9 cellular contexts compared by ENCODE assay signal in genomic region chr1:112722601-112723510, GRCh38. TPM values are rescaled to one million over a fixed set of nuclear protein-coding genes. Genes with fewer than 3 reads are reported as not detected.
DNase-seq lines count a peak whose midpoint lies in the region; ATAC-seq and TF ChIP-seq lines count a peak whose summit lies in the region.
"Had no signal": no experiment of that assay in that cellular context is flagged by ENCODE, and none has a peak within 500 bp of the region (broad histone marks: within the 10 kb centered on the region; RNA-seq: fewer than 3 reads in every experiment).

No MANE protein-coding gene starts in this region.

- peaks cover 5% of the 10 kb centered on the region for H3K4me1 Mint-ChIP-seq in activated T-helper 17 cell treated with anti-CD3 and anti-CD28 coated beads, Interleukin-2, amount 50 U/mL, for 72 hours
- peaks cover 22% of the 10 kb centered on the region for H3K4me1 Mint-ChIP-seq in activated T-helper 1 cell treated with anti-CD3 and anti-CD28 coated beads, Interleukin-12 subunit alpha, Interleukin-12 subunit beta, Interleukin-2, Interleukin-4 antibody, amounts not matched to agents 30 ng/mL and 10 ng/mL and 1 ng/mL, durations not matched to agents 14 hours and 24 hours and 36 hours (ENCODE audit: low read depth)

- no peak overlapping the region for H3K27ac ChIP-seq in upper lobe of right lung

- peaks cover 5% of the 10 kb centered on the region for H3K4me1 ChIP-seq in upper lobe of right lung

- no peaks in the 10 kb centered on the region for H3K9me3 ChIP-seq in upper lobe of right lung

- DNase-seq in stimulated activated CD4-positive, alpha-beta T cell treated with anti-CD3 and anti-CD28 coated beads, Interleukin-15, amount 100 ng/mL, for 24 hours, result peak; percentile 41
- no peak for DNase-seq in stimulated activated CD4-positive, alpha-beta T cell treated with anti-CD3 and anti-CD28 coated beads, Interleukin-12 subunit alpha, Interleukin-12 subunit beta, amount 100 ng/mL, for 4 hours
- DNase-seq in iPS-NIHi7 (ENCODE audit: extremely low spot score) (peak; percentile 51), upper lobe of right lung (no peak), anterior cingulate cortex (lab: John Stamatoyannopoulos, UW) (no peak)
- no peak for DNase-seq in activated T-helper 1 cell treated with anti-CD3 and anti-CD28 coated beads, Interleukin-12 subunit alpha, Interleukin-12 subunit beta, Interleukin-2, Interleukin-4 antibody, amounts not matched to agents 30 ng/mL and 10 ng/mL and 1 ng/mL, durations not matched to agents 14 hours and 24 hours and 36 hours (ENCODE audit: low spot score)
- DNase-seq: Karpas-422 had no signal

- H3K36me3 Mint-ChIP-seq in activated T-helper 17 cell treated with anti-CD3 and anti-CD28 coated beads, Interleukin-2, amount 50 U/mL, for 72 hours (ENCODE audit: low read depth), result no peaks in the 10 kb centered on the region
- H3K36me3 Mint-ChIP-seq in activated T-helper 1 cell treated with anti-CD3 and anti-CD28 coated beads, Interleukin-12 subunit alpha, Interleukin-12 subunit beta, Interleukin-2, Interleukin-4 antibody, amounts not matched to agents 30 ng/mL and 10 ng/mL and 1 ng/mL, durations not matched to agents 14 hours and 24 hours and 36 hours (ENCODE audit: low read depth), result no peaks in the 10 kb centered on the region

- H3K4me3 ChIP-seq in upper lobe of right lung, result peak overlapping the region; percentile 21

- peak overlapping the region; percentile 33 for H3K4me3 Mint-ChIP-seq in activated T-helper 17 cell treated with anti-CD3 and anti-CD28 coated beads, Interleukin-2, amount 50 U/mL, for 72 hours
- no peak overlapping the region for H3K4me3 Mint-ChIP-seq in activated T-helper 1 cell treated with anti-CD3 and anti-CD28 coated beads, Interleukin-12 subunit alpha, Interleukin-12 subunit beta, Interleukin-2, Interleukin-4 antibody, amounts not matched to agents 30 ng/mL and 10 ng/mL and 1 ng/mL, durations not matched to agents 14 hours and 24 hours and 36 hours

- H3K27me3 Mint-ChIP-seq in activated T-helper 17 cell treated with anti-CD3 and anti-CD28 coated beads, Interleukin-2, amount 50 U/mL, for 72 hours, result peaks cover 4% of the 10 kb centered on the region
- H3K27me3 Mint-ChIP-seq in activated T-helper 1 cell treated with anti-CD3 and anti-CD28 coated beads, Interleukin-12 subunit alpha, Interleukin-12 subunit beta, Interleukin-2, Interleukin-4 antibody, amounts not matched to agents 30 ng/mL and 10 ng/mL and 1 ng/mL, durations not matched to agents 14 hours and 24 hours and 36 hours (ENCODE audit: insufficient read depth), result peaks cover 21% of the 10 kb centered on the region

- no peak for TF ChIP-seq CTCF in upper lobe of right lung (IDR thresholded peaks at IDR 0.05)

- peak; percentile 28 for ATAC-seq in activated T-helper 17 cell treated with anti-CD3 and anti-CD28 coated beads, Interleukin-2, amount 50 U/mL, for 72 hours (replicated peaks)
- ATAC-seq in upper lobe of right lung (peak; percentile 65), GM21529 (IDR thresholded peaks at IDR 0.05; ENCODE audit: unreplicated experiment) (no peak)

- H3K36me3 ChIP-seq in upper lobe of right lung, result no peaks in the 10 kb centered on the region

- intact Hi-C loops in upper lobe of right lung (cut with DNase I), result loop anchor here (10.0 kb wide), 1 partner anchor 152 kb away; no protein-coding TSS in a partner anchor
- intact Hi-C loops in activated T-helper 1 cell treated with anti-CD3 and anti-CD28 coated beads, Interleukin-12 subunit alpha, Interleukin-12 subunit beta, Interleukin-2, Interleukin-4 antibody, amounts not matched to agents 30 ng/mL and 10 ng/mL and 1 ng/mL, durations not matched to agents 14 hours and 24 hours and 36 hours (cut with micrococcal nuclease), result no loop called here

- no peaks in the 10 kb centered on the region for H3K9me3 Mint-ChIP-seq in activated T-helper 17 cell treated with anti-CD3 and anti-CD28 coated beads, Interleukin-2, amount 50 U/mL, for 72 hours
- no peaks in the 10 kb centered on the region for H3K9me3 Mint-ChIP-seq in activated T-helper 1 cell treated with anti-CD3 and anti-CD28 coated beads, Interleukin-12 subunit alpha, Interleukin-12 subunit beta, Interleukin-2, Interleukin-4 antibody, amounts not matched to agents 30 ng/mL and 10 ng/mL and 1 ng/mL, durations not matched to agents 14 hours and 24 hours and 36 hours

- no peaks in the 10 kb centered on the region for H3K27me3 ChIP-seq in upper lobe of right lung

- H3K27ac Mint-ChIP-seq in activated T-helper 17 cell treated with anti-CD3 and anti-CD28 coated beads, Interleukin-2, amount 50 U/mL, for 72 hours, result no peak overlapping the region
- H3K27ac Mint-ChIP-seq in activated T-helper 1 cell treated with anti-CD3 and anti-CD28 coated beads, Interleukin-12 subunit alpha, Interleukin-12 subunit beta, Interleukin-2, Interleukin-4 antibody, amounts not matched to agents 30 ng/mL and 10 ng/mL and 1 ng/mL, durations not matched to agents 14 hours and 24 hours and 36 hours, result no peak overlapping the region

RNA-seq across cellular contexts. Expression of gene PPM1J, which starts 7.7 kb away (rescaled TPM):
- total RNA-seq in activated T-helper 17 cell treated with anti-CD3 and anti-CD28 coated beads, Interleukin-2, amount 50 U/mL, for 72 hours, result under 1 TPM; 0.30 to 0.69 TPM
- 0.32 TPM for total RNA-seq in upper lobe of right lung
- 0.60 and 1.1 TPM in 2 replicates for total RNA-seq in activated T-helper 1 cell treated with anti-CD3 and anti-CD28 coated beads, Interleukin-12 subunit alpha, Interleukin-12 subunit beta, Interleukin-2, Interleukin-4 antibody, amounts not matched to agents 30 ng/mL and 10 ng/mL and 1 ng/mL, durations not matched to agents 14 hours and 24 hours and 36 hours

RNA-seq across cellular contexts. Expression of gene RHOC, which starts 15.9 kb away (rescaled TPM):
- 10 to 100 TPM; 39.5 to 59.4 TPM for total RNA-seq in activated T-helper 17 cell treated with anti-CD3 and anti-CD28 coated beads, Interleukin-2, amount 50 U/mL, for 72 hours
- total RNA-seq in upper lobe of right lung, result 150 TPM
- total RNA-seq in activated T-helper 1 cell treated with anti-CD3 and anti-CD28 coated beads, Interleukin-12 subunit alpha, Interleukin-12 subunit beta, Interleukin-2, Interleukin-4 antibody, amounts not matched to agents 30 ng/mL and 10 ng/mL and 1 ng/mL, durations not matched to agents 14 hours and 24 hours and 36 hours, result 50.4 and 63.4 TPM in 2 replicates

RNA-seq across cellular contexts. Expression of gene MOV10, which starts 48.4 kb away (rescaled TPM):
- total RNA-seq in activated T-helper 17 cell treated with anti-CD3 and anti-CD28 coated beads, Interleukin-2, amount 50 U/mL, for 72 hours, result 10 to 100 TPM; 54.7 to 59.3 TPM
- 62.8 TPM for total RNA-seq in upper lobe of right lung
- 64.6 and 66.2 TPM in 2 replicates for total RNA-seq in activated T-helper 1 cell treated with anti-CD3 and anti-CD28 coated beads, Interleukin-12 subunit alpha, Interleukin-12 subunit beta, Interleukin-2, Interleukin-4 antibody, amounts not matched to agents 30 ng/mL and 10 ng/mL and 1 ng/mL, durations not matched to agents 14 hours and 24 hours and 36 hours

Comparison
In these comparisons a context has a peak if more than half of its experiments do, and no peak if none do; other contexts are left out.
1. DNase-seq: peak in stimulated activated CD4-positive, alpha-beta T cell treated with anti-CD3 and anti-CD28 coated beads, Interleukin-15, amount 100 ng/mL, for 24 hours (single experiment) and iPS-NIHi7 (single experiment); none in stimulated activated CD4-positive, alpha-beta T cell treated with anti-CD3 and anti-CD28 coated beads, Interleukin-12 subunit alpha, Interleukin-12 subunit beta, amount 100 ng/mL, for 4 hours (single experiment), upper lobe of right lung (single experiment), activated T-helper 1 cell treated with anti-CD3 and anti-CD28 coated beads, Interleukin-12 subunit alpha, Interleukin-12 subunit beta, Interleukin-2, Interleukin-4 antibody, amounts not matched to agents 30 ng/mL and 10 ng/mL and 1 ng/mL, durations not matched to agents 14 hours and 24 hours and 36 hours (single experiment) and anterior cingulate cortex (0 of 58).